In genomic region chr6:57089687-57090457, GRCh38 we compare ENCODE assay signal across 1 cellular context.
A peak's percentile ranks its signal among the peaks of the same experiment; 100 is the strongest.
TF ChIP-seq lines count a peak whose summit lies in the region.

TSS of gene ZNF451 (plus strand) at chr6:57090188. CDS start at chr6:57090254, 66 bp downstream.

TF ChIP-seq in GM12878, 131 proteins besides CTCF, POLR2A, EP300 and RAD21 (continued from another document and continues in another):
- TF ChIP-seq E4F1 (IDR thresholded peaks at IDR 0.05; ENCODE audit: borderline replicate concordance, partially characterized antibody) (peak; percentile 82), ZNF687 (IDR thresholded peaks at IDR 0.05) (peak; percentile 48), SREBF1 (IDR thresholded peaks at IDR 0.05; ENCODE audit: low read length) (peak; percentile 78), NBN (IDR thresholded peaks at IDR 0.05) (peak; percentile 88), ATF2 (IDR thresholded peaks at IDR 0.05; ENCODE audit: low read length) (peak; percentile 19; the same call in 1 of the 2 replicates), PBX3 (IDR thresholded peaks at IDR 0.05; ENCODE audit: insufficient replicate concordance, low read depth, low read length) (peak; percentile 59), ZBTB11 (CRISPR knock-in tag; IDR thresholded peaks at IDR 0.05) (no peak), POLR2AphosphoS5 (IDR thresholded peaks at IDR 0.05; ENCODE audit: low read length) (peak; percentile 74), TARDBP (IDR thresholded peaks at IDR 0.05; ENCODE audit: borderline replicate concordance) (peak; percentile 79; the same call in 1 of the 2 replicates), FOS (IDR thresholded peaks at IDR 0.05; ENCODE audit: borderline replicate concordance, extremely low read depth, insufficient read length) (no peak), RELB (IDR thresholded peaks at IDR 0.05; ENCODE audit: low read depth) (peak; percentile 85), HDGF (IDR thresholded peaks at IDR 0.05) (peak; percentile 99), TCF3 (IDR thresholded peaks at IDR 0.05; ENCODE audit: borderline replicate concordance, insufficient read depth, low read depth, low read length) (peak; percentile 92), MTA2 (IDR thresholded peaks at IDR 0.05; ENCODE audit: low read depth) (peak; percentile 59; the same call in 1 of the 2 replicates), SRF (IDR thresholded peaks at IDR 0.05; ENCODE audit: low read depth in 2 of 2, low read length in 2 of 2) (0 out of 4 replicates have a peak, but pooled peaks of 1 of the 2 experiments have one; percentile 46), ZNF24 (IDR thresholded peaks at IDR 0.05) (no peak), E2F8 (IDR thresholded peaks at IDR 0.05; ENCODE audit: low read depth, partially characterized antibody) (peak; percentile 58), CHD2 (IDR thresholded peaks at IDR 0.05; ENCODE audit: borderline replicate concordance, low read depth, low read length) (peak; percentile 62; the same call in 1 of the 2 replicates), DPF2 (IDR thresholded peaks at IDR 0.05) (no peak), POU2F2 (IDR thresholded peaks at IDR 0.05; ENCODE audit: borderline replicate concordance, low read depth, low read length) (peak; percentile 44; the same call in 2 of the 3 replicates), GATAD2B (conservative IDR thresholded peaks at IDR 0.05; ENCODE audit: low read depth) (peak; percentile 40; the same call in 1 of the 2 replicates), RFX5 (IDR thresholded peaks at IDR 0.05; ENCODE audit: low read depth, low read length) (no peak), YY1 (IDR thresholded peaks at IDR 0.05; ENCODE audit: low read depth, low read length) (peak; percentile 21; the same call in 1 of the 2 replicates), ZSCAN29 (IDR thresholded peaks at IDR 0.05) (no peak), GABPA (IDR thresholded peaks at IDR 0.05; ENCODE audit: low read depth) (peak; percentile 93), SMAD1 (IDR thresholded peaks at IDR 0.05; ENCODE audit: low read depth, partially characterized antibody) (peak; percentile 25), SP1 (IDR thresholded peaks at IDR 0.05; ENCODE audit: low read depth, low read length) (peak; percentile 52), MXI1 (IDR thresholded peaks at IDR 0.05; ENCODE audit: low read depth, low read length) (0 out of 2 replicates have a peak, but pooled peaks have one; percentile 39), FOXK2 (IDR thresholded peaks at IDR 0.05) (peak; percentile 67; the same call in 1 of the 2 replicates), MTA3 (IDR thresholded peaks at IDR 0.05; ENCODE audit: borderline replicate concordance, low read length) (no peak), SMAD5 (IDR thresholded peaks at IDR 0.05; ENCODE audit: low read depth) (0 out of 2 replicates have a peak, but pooled peaks have one; percentile 46), STAT1 (conservative IDR thresholded peaks at IDR 0.05) (no peak), IKZF1 (conservative IDR thresholded peaks at IDR 0.05) (peak; percentile 95), BMI1 (IDR thresholded peaks at IDR 0.05; ENCODE audit: borderline replicate concordance) (no peak), TCF7 (IDR thresholded peaks at IDR 0.05; ENCODE audit: borderline replicate concordance) (0 out of 2 replicates have a peak, but pooled peaks have one; percentile 48), RELA (IDR thresholded peaks at IDR 0.05; ENCODE audit: borderline replicate concordance, partially characterized antibody) (peak; percentile 16), SIX5 (IDR thresholded peaks at IDR 0.05; ENCODE audit: low read depth, low read length, severe bottlenecking) (peak; percentile 93), PRDM15 (CRISPR knock-in tag; IDR thresholded peaks at IDR 0.05) (no peak), EED (IDR thresholded peaks at IDR 0.05; ENCODE audit: low read depth) (peak; percentile 27; the same call in 1 of the 2 replicates), CREM (IDR thresholded peaks at IDR 0.05; ENCODE audit: low read depth) (peak; percentile 77; the same call in 1 of the 2 replicates)
